Comparison of ENCODE assay signal across 18 cellular contexts in the genomic region with DNA sequence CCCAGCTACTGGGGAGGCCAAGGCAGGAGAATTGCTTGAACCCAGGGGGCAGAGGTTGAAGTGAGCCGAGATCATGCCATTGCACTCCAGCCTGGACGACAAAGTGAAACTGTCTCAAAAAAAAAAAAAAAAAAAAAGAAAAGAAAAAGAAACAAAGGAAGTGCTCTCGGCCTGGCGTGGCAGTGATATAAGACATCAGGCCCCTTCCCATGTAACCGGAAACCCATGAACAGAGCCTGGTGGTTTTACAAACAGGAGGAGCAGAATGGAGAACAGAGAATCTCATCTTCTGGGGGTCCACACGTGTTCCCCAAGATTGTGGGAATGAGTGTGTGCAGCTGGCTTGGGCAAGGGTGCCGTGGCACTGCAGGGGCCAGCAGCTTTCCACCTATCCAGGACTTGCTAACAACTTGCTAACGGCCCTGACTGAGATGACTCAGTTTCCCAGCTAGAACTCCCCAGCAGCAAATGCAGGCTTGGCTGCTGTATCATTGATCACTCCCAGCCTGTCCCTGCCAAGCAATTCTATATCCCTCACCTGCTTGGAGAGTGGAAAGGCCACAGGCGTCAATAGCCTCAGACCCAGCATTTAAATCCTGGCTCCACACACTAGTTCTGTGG.
DNase-seq lines count a peak whose midpoint lies in the region; ATAC-seq, FAIRE-seq and TF ChIP-seq lines count a peak whose summit lies in the region.
"Had no signal": no experiment of that assay in that cellular context is flagged by ENCODE, and none has a peak within 500 bp of the region (broad histone marks: within the 10 kb centered on the region; RNA-seq: fewer than 3 reads in every experiment).

No MANE protein-coding gene starts in this region.

- peaks cover 23% of the 10 kb centered on the region for H3K4me1 Mint-ChIP-seq in nephron

- no peaks in the 10 kb centered on the region for H3K9me3 ChIP-seq in GM12878 (replicated peaks; ENCODE audit: control insufficient read depth, insufficient read depth, low read length)
- H3K9me3 ChIP-seq: A549, vagina had no signal

- no peaks in the 10 kb centered on the region for H3K36me3 ChIP-seq in GM12878 (ENCODE audit: control insufficient read depth in 2 of 2, insufficient read depth in 2 of 2, low read length in 1 of 2)
- H3K36me3 ChIP-seq: vagina had no signal

- TF ChIP-seq RAD21 in GM12878 (IDR thresholded peaks at IDR 0.05; ENCODE audit: insufficient read depth, low read depth, low read length) = no peak

- peaks cover 4% of the 10 kb centered on the region for H3K4me1 ChIP-seq in GM12878 (ENCODE audit: control insufficient read depth, insufficient read depth, low read length)
- H3K4me1 ChIP-seq: A549, vagina had no signal

- H3K27ac ChIP-seq in GM12878 (ENCODE audit: control insufficient read depth, insufficient read depth) = no peak overlapping the region
- H3K27ac ChIP-seq: A549, HL-60, vagina had no signal

- peak overlapping the region; percentile 65 to 79 (median 74) for H3K27ac Mint-ChIP-seq in nephron
- H3K27ac Mint-ChIP-seq: CD4-positive, alpha-beta T cell had no signal

- no peaks in the 10 kb centered on the region for H3K9me3 Mint-ChIP-seq in nephron
- H3K9me3 Mint-ChIP-seq: activated T-cell treated with anti-CD3 and anti-CD28 coated beads, Interleukin-2, amount 50 U/mL, for 4 hours; CD4-positive, alpha-beta T cell; neural crest cell had no signal

- peak overlapping the region; percentile 25; the same call in 1 of the 2 replicates for H3K4me2 ChIP-seq in GM12878 (ENCODE audit: control insufficient read depth, insufficient read depth)
- H3K4me2 ChIP-seq: A549 had no signal

- FAIRE-seq in GM12878 (lab: Jason Lieb, UNC) = no peak
- FAIRE-seq: A549 had no signal

- no peak for TF ChIP-seq EP300 in GM12878 (IDR thresholded peaks at IDR 0.05; ENCODE audit: borderline replicate concordance in 1 of 2, control insufficient read depth in 1 of 2, low read depth in 2 of 2, low read length in 2 of 2)

- no peak for TF ChIP-seq POLR2A in GM12878 (IDR thresholded peaks at IDR 0.05; ENCODE audit: low read depth, low read length)

- WGBS in GM12878 (ENCODE audit: insufficient coverage, insufficient replicate concordance, low lambda C conversion rate, missing lambda C conversion rate) = 21% methylated on average over 8 of the region's 9 CpGs

- H3K9ac ChIP-seq in GM12878 (ENCODE audit: control insufficient read depth, insufficient read depth, low read length) = no peak overlapping the region

- H4K20me1 ChIP-seq in GM12878 (ENCODE audit: control insufficient read depth, insufficient read depth) = no peaks in the 10 kb centered on the region

- H3K36me3 Mint-ChIP-seq in nephron (ENCODE audit: low read depth) = peaks cover 2% of the 10 kb centered on the region

- H3K27me3 ChIP-seq in GM12878 (replicated peaks in 1 of 2; ENCODE audit: control insufficient read depth in 2 of 2, insufficient read depth in 2 of 2, low read length in 1 of 2) = no peaks in the 10 kb centered on the region
- H3K27me3 ChIP-seq: vagina had no signal

- in situ Hi-C loops in KBM-7 (cut with MboI; ENCODE audit: low pct_unique_long_range_greater_than_20kb, low sequenced_read_pairs) (no loop called here), GM12878 (cut with MboI) (no loop called here)

- intact Hi-C loops in GM12878 (cut with micrococcal nuclease; ENCODE audit: unreplicated experiment) = no loop called here

- RAD21 ChIA-PET in GM12878 (lab: Charles Lee; ENCODE audit: unreplicated experiment) = no interaction called here

- no peak for TF ChIP-seq CTCF in GM12878 (IDR thresholded peaks at IDR 0.05 in 2 of 3, conservative IDR thresholded peaks at IDR 0.05 in 1 of 3; ENCODE audit: control insufficient read depth in 2 of 3, extremely low read depth in 1 of 3, insufficient read depth in 1 of 3, low read depth in 3 of 3, low read length in 3 of 3)
- TF ChIP-seq CTCF in nephron (IDR thresholded peaks at IDR 0.05; ENCODE audit: unreplicated experiment in 3 of 3) = no peak

- BruUV-seq in GM12878 (replicated peaks; lab: Mats Ljungman, UMichigan) = no TSS peak

- ATAC-seq in GM12878 (no peak), GM18511 (IDR thresholded peaks at IDR 0.05; ENCODE audit: unreplicated experiment) (no peak)
- ATAC-seq: A549 had no signal

- DNase-seq in activated CD4-positive, alpha-beta T cell treated with anti-CD3 and anti-CD28 coated beads for 48 hours = peak; percentile 11
- DNase-seq in activated CD4-positive, alpha-beta T cell treated with anti-CD3 and anti-CD28 coated beads, Interleukin-2, amount 50 U/mL, for 4 hours = no peak
- DNase-seq in KBM-7 (peak; percentile 51), GM12878 (ENCODE audit: low read depth, low spot score) (no peak), NCI-H1436 treated with DMSO at 0.1 percent for 48 hours (lab: John Stamatoyannopoulos, UW) (no peak), SW 1271 (lab: John Stamatoyannopoulos, UW) (no peak)
- DNase-seq: activated CD4-positive, CD25-positive, alpha-beta regulatory T cell treated with anti-CD3 and anti-CD28 coated beads, Interleukin-2, amount 50 U/mL, for 72 hours; activated T-cell treated with anti-CD3 and anti-CD28 coated beads, Interleukin-2, amount 50 U/mL, for 4 hours; CD4-positive, alpha-beta T cell; KG1; NK-92 treated with Interleukin-12 subunit alpha and Interleukin-12 subunit beta, amount 100 ng/mL, for 24 hours; stimulated activated naive CD4-positive, alpha-beta T cell treated with Interleukin-2 at 50 U/mL for 16 hours had no signal

- no peak overlapping the region for H3K4me3 Mint-ChIP-seq in nephron
- H3K4me3 Mint-ChIP-seq: activated T-cell treated with anti-CD3 and anti-CD28 coated beads, Interleukin-2, amount 50 U/mL, for 4 hours; CD4-positive, alpha-beta T cell; neural crest cell had no signal

- SMC1A ChIA-PET in GM12878 (lab: Charles Lee; ENCODE audit: uncharacterized antibody, unreplicated experiment) = no interaction called here

- H3K4me3 ChIP-seq in GM12878 = no peak overlapping the region
- H3K4me3 ChIP-seq: A549, vagina had no signal

- peak overlapping the region; percentile 34; the same call in 1 of the 2 replicates for H2AFZ ChIP-seq in GM12878 (ENCODE audit: control insufficient read depth, low read depth, low read length)

- H3K79me2 ChIP-seq in GM12878 (ENCODE audit: control insufficient read depth, insufficient read depth, low read length) = no peaks in the 10 kb centered on the region

- peaks cover 5% of the 10 kb centered on the region for H3K27me3 Mint-ChIP-seq in nephron (ENCODE audit: low read depth)
- H3K27me3 Mint-ChIP-seq: CD4-positive, alpha-beta T cell had no signal

- CTCF ChIA-PET in GM12878 (lab: Yijun Ruan, JAX) = interaction anchor here (1.0 kb wide), 1 partner anchor 101 kb away, joined by 3 read pairs; no protein-coding TSS in a partner anchor

- POLR2A ChIA-PET in GM12878 (lab: Charles Lee) = no interaction called here

TF ChIP-seq in GM12878, 131 proteins besides CTCF, POLR2A, EP300 and RAD21:
- 0 out of 2 replicates have a peak, but pooled peaks have one; percentile 8 for TF ChIP-seq ZNF384 (IDR thresholded peaks at IDR 0.05; ENCODE audit: borderline replicate concordance, low read depth, low read length)
- TF ChIP-seq RB1 (IDR thresholded peaks at IDR 0.05; ENCODE audit: borderline replicate concordance) = no peak

Comparison
In these comparisons a context has a peak if more than half of its experiments do, and no peak if none do; other contexts are left out.
1. DNase-seq: peak in activated CD4-positive, alpha-beta T cell treated with anti-CD3 and anti-CD28 coated beads for 48 hours (single experiment) and KBM-7 (single experiment); none in activated CD4-positive, alpha-beta T cell treated with anti-CD3 and anti-CD28 coated beads, Interleukin-2, amount 50 U/mL, for 4 hours (0 of 2), GM12878 (single experiment), NCI-H1436 treated with DMSO at 0.1 percent for 48 hours (single experiment) and SW 1271 (0 of 2).